Comparison of ENCODE assay signal across 8 cellular contexts in genomic region chr9:38318755-38319495, GRCh38.
DNase-seq lines count a peak whose midpoint lies in the region; ATAC-seq and TF ChIP-seq lines count a peak whose summit lies in the region.

No MANE protein-coding gene starts in this region.

- DNase-seq in CD4-positive, CD25-positive, alpha-beta regulatory T cell: peak in 2 of 3 donors; percentile 1 to 47
- DNase-seq in ecto neural progenitor cell (ENCODE audit: low spot score): peak; percentile 38
- no peak for DNase-seq in smooth muscle cell (lab: John Stamatoyannopoulos, UW; ENCODE audit: unreplicated experiment)
- no peak for DNase-seq in stimulated activated CD4-positive, alpha-beta T cell treated with anti-CD3 and anti-CD28 coated beads, Interleukin-2, amount 100 ng/mL, for 48 hours
- no peak for DNase-seq in NCI-H345 treated with DMSO at 0.1 percent for 48 hours (lab: John Stamatoyannopoulos, UW; ENCODE audit: unreplicated experiment)

- no peak for TF ChIP-seq CTCF in smooth muscle cell (IDR thresholded peaks at IDR 0.05; ENCODE audit: borderline replicate concordance, insufficient read depth, poor library complexity, severe bottlenecking)

- peaks cover 4 to 13% (median 7%) of the 10 kb centered on the region in 4 donors for H3K4me1 Mint-ChIP-seq in CD4-positive, CD25-positive, alpha-beta regulatory T cell

- H3K9me3 ChIP-seq in CD4-positive, CD25-positive, alpha-beta regulatory T cell (ENCODE audit: control insufficient read depth in 2 of 2, low read length in 2 of 2): no peaks in the 10 kb centered on the region
- no peaks in the 10 kb centered on the region for H3K9me3 ChIP-seq in smooth muscle cell (replicated peaks; ENCODE audit: low read depth)

- H3K4me1 ChIP-seq in CD4-positive, CD25-positive, alpha-beta regulatory T cell (ENCODE audit: control insufficient read depth, insufficient read depth, low read length, poor library complexity, severe bottlenecking): no peaks in the 10 kb centered on the region
- peaks cover 4% of the 10 kb centered on the region for H3K4me1 ChIP-seq in smooth muscle cell (ENCODE audit: low read depth)

- H3K4me3 Mint-ChIP-seq in CD4-positive, CD25-positive, alpha-beta regulatory T cell: peak overlapping the region in 2 of 4 donors; percentile 6 to 68

- H3K79me2 ChIP-seq in smooth muscle cell (ENCODE audit: low read depth): no peaks in the 10 kb centered on the region

- peaks cover 3% of the 10 kb centered on the region for H3K27me3 ChIP-seq in CD4-positive, CD25-positive, alpha-beta regulatory T cell (ENCODE audit: control insufficient read depth, insufficient read depth, low read length)
- H3K27me3 ChIP-seq in smooth muscle cell (ENCODE audit: low read depth): no peaks in the 10 kb centered on the region

- no peak overlapping the region for H3K9ac ChIP-seq in smooth muscle cell (ENCODE audit: low read depth)

- no peaks in the 10 kb centered on the region for H3K27me3 Mint-ChIP-seq in CD4-positive, CD25-positive, alpha-beta regulatory T cell

- H3F3A ChIP-seq in smooth muscle cell (ENCODE audit: low read depth): no peaks in the 10 kb centered on the region

- H3K27ac Mint-ChIP-seq in CD4-positive, CD25-positive, alpha-beta regulatory T cell: peak overlapping the region in 1 of 3 donors; percentile 79

- no peaks in the 10 kb centered on the region for H3K36me3 Mint-ChIP-seq in CD4-positive, CD25-positive, alpha-beta regulatory T cell

- no peaks in the 10 kb centered on the region for H3K36me3 ChIP-seq in CD4-positive, CD25-positive, alpha-beta regulatory T cell (ENCODE audit: control insufficient read depth, insufficient read depth, low read length)
- H3K36me3 ChIP-seq in smooth muscle cell (ENCODE audit: low read depth): no peaks in the 10 kb centered on the region

- peak in 1 of 2 donors; percentile 42 for ATAC-seq in CD4-positive, CD25-positive, alpha-beta regulatory T cell (ENCODE audit: low read depth in 2 of 2)
- ATAC-seq in GM19328 (IDR thresholded peaks at IDR 0.05; ENCODE audit: unreplicated experiment) (peak; percentile 69), HG03175 (IDR thresholded peaks at IDR 0.05; ENCODE audit: unreplicated experiment) (peak; percentile 77), HG03521 (IDR thresholded peaks at IDR 0.05; ENCODE audit: unreplicated experiment) (no peak)

- H3K4me2 ChIP-seq in smooth muscle cell: peak overlapping the region; percentile 67

- 41% methylated on average over 13 of the region's 13 CpGs for WGBS in smooth muscle cell (ENCODE audit: low lambda C conversion rate)

- H4K20me1 ChIP-seq in smooth muscle cell (ENCODE audit: low read depth): no peaks in the 10 kb centered on the region

- peaks cover 0 to 4% (median 3%) of the 10 kb centered on the region in 7 donors for H3K9me3 Mint-ChIP-seq in CD4-positive, CD25-positive, alpha-beta regulatory T cell

- peak overlapping the region; percentile 82 for H2AFZ ChIP-seq in smooth muscle cell (ENCODE audit: low read depth)

- no peak overlapping the region for H3K4me3 ChIP-seq in CD4-positive, CD25-positive, alpha-beta regulatory T cell (ENCODE audit: low read depth, low read length)
- H3K4me3 ChIP-seq in smooth muscle cell: peak overlapping the region; percentile 21

- H3K27ac ChIP-seq in CD4-positive, CD25-positive, alpha-beta regulatory T cell (ENCODE audit: insufficient read depth, low read length, poor library complexity, severe bottlenecking): no peak overlapping the region
- H3K27ac ChIP-seq in smooth muscle cell (ENCODE audit: low read depth): peak overlapping the region; percentile 20

Comparison
In these comparisons a context has a peak if more than half of its experiments do, and no peak if none do; other contexts are left out.
1. DNase-seq: peak in CD4-positive, CD25-positive, alpha-beta regulatory T cell (2 of 3) and ecto neural progenitor cell (single experiment); none in smooth muscle cell (single experiment), stimulated activated CD4-positive, alpha-beta T cell treated with anti-CD3 and anti-CD28 coated beads, Interleukin-2, amount 100 ng/mL, for 48 hours (0 of 2) and NCI-H345 treated with DMSO at 0.1 percent for 48 hours (single experiment).